ENCODE assay signal across 1 cellular context in genomic region chr3:59133350-59133749, GRCh38.
TF ChIP-seq lines count a peak whose summit lies in the region.

No MANE protein-coding gene starts in this region.

TF ChIP-seq in IMR-90, 13 proteins besides CTCF, POLR2A, EP300 and RAD21:
- TF ChIP-seq RFX5 (IDR thresholded peaks at IDR 0.05; ENCODE audit: low read depth, low read length), result no peak
- no peak for TF ChIP-seq RCOR1 (IDR thresholded peaks at IDR 0.05; ENCODE audit: insufficient replicate concordance, low read length)
- TF ChIP-seq CEBPB (IDR thresholded peaks at IDR 0.05; ENCODE audit: low read depth, low read length), result peak; percentile 95
- TF ChIP-seq, protein P1, sequence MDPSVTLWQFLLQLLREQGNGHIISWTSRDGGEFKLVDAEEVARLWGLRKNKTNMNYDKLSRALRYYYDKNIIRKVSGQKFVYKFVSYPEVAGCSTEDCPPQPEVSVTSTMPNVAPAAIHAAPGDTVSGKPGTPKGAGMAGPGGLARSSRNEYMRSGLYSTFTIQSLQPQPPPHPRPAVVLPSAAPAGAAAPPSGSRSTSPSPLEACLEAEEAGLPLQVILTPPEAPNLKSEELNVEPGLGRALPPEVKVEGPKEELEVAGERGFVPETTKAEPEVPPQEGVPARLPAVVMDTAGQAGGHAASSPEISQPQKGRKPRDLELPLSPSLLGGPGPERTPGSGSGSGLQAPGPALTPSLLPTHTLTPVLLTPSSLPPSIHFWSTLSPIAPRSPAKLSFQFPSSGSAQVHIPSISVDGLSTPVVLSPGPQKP (IDR thresholded peaks at IDR 0.05; ENCODE audit: borderline replicate concordance, low read depth, low read length), result no peak
- TF ChIP-seq MAZ (IDR thresholded peaks at IDR 0.05; ENCODE audit: borderline replicate concordance, low read depth, low read length), result no peak
TF ChIP-seq in IMR-90: peak in this region for 1.
